In genomic region chr14:69280746-69281291, GRCh38 we compare ENCODE assay signal across 26 cellular contexts. TPM values are rescaled to one million over a fixed set of nuclear protein-coding genes. Genes with fewer than 3 reads are reported as not detected.
"Had no signal": no experiment of that assay in that cellular context is flagged by ENCODE, and none has a peak within 500 bp of the region (broad histone marks: within the 10 kb centered on the region; RNA-seq: fewer than 3 reads in every experiment).

No MANE protein-coding gene starts in this region.

- FAIRE-seq: endothelial cell of umbilical vein, islet of Langerhans had no signal

- H3K4me1 ChIP-seq: colonic mucosa, foreskin keratinocyte, gastroesophageal sphincter, prostate gland, sigmoid colon, stomach, thyroid gland had no signal

- H3K9me3 Mint-ChIP-seq: dendritic cell treated with granulocyte-macrophage colony-stimulating factor and Interleukin-4, amounts not matched to agents 40 ng/mL and 50 ng/mL, for 4 days; stimulated activated effector memory CD8-positive, alpha-beta T cell treated with anti-CD3 and anti-CD28 coated beads, Interleukin-12 subunit alpha, Interleukin-12 subunit beta, amount 100 ng/mL, for 72 hours had no signal

- ATAC-seq: foreskin keratinocyte; gastroesophageal sphincter; left colon; naive thymus-derived CD4-positive, alpha-beta T cell; stimulated activated effector memory CD8-positive, alpha-beta T cell treated with anti-CD3 and anti-CD28 coated beads, Interleukin-12 subunit alpha, Interleukin-12 subunit beta, amount 100 ng/mL, for 72 hours had no signal

- H3K4me1 Mint-ChIP-seq: naive thymus-derived CD4-positive, alpha-beta T cell; nephron; stimulated activated effector memory CD8-positive, alpha-beta T cell treated with anti-CD3 and anti-CD28 coated beads, Interleukin-12 subunit alpha, Interleukin-12 subunit beta, amount 100 ng/mL, for 72 hours had no signal

- H3K9me3 ChIP-seq: colonic mucosa, esophagus muscularis mucosa, gastroesophageal sphincter, heart left ventricle, prostate gland, sigmoid colon, stomach, thyroid gland had no signal

- H3K36me3 ChIP-seq: colonic mucosa, esophagus muscularis mucosa, gastroesophageal sphincter, heart left ventricle, prostate gland, sigmoid colon, stomach, thyroid gland had no signal

- H3K36me3 Mint-ChIP-seq: naive thymus-derived CD4-positive, alpha-beta T cell; stimulated activated effector memory CD8-positive, alpha-beta T cell treated with anti-CD3 and anti-CD28 coated beads, Interleukin-12 subunit alpha, Interleukin-12 subunit beta, amount 100 ng/mL, for 72 hours had no signal

- H3K27ac ChIP-seq: colonic mucosa, esophagus muscularis mucosa, foreskin keratinocyte, gastroesophageal sphincter, prostate gland, sigmoid colon, stomach, thyroid gland had no signal

- DNase-seq: colonic mucosa; effector CD8-positive, alpha-beta T cell; foreskin keratinocyte; hippocampal formation; kidney glomerular epithelial cell; left colon; mesenchymal stem cell; midbrain; naive thymus-derived CD4-positive, alpha-beta T cell; right cardiac atrium; sigmoid colon; stimulated activated CD4-positive, alpha-beta T cell treated with anti-CD3 and anti-CD28 coated beads, Interleukin-4, amount 100 ng/mL, for 24 hours; stimulated activated naive CD4-positive, alpha-beta T cell treated with Interleukin-2 at 50 U/mL for 16 hours; stomach; trophoblast cell had no signal

- H3K4me3 Mint-ChIP-seq: dendritic cell treated with granulocyte-macrophage colony-stimulating factor and Interleukin-4, amounts not matched to agents 40 ng/mL and 50 ng/mL, for 4 days; naive thymus-derived CD4-positive, alpha-beta T cell; nephron; stimulated activated effector memory CD8-positive, alpha-beta T cell treated with anti-CD3 and anti-CD28 coated beads, Interleukin-12 subunit alpha, Interleukin-12 subunit beta, amount 100 ng/mL, for 72 hours had no signal

- H3K27ac Mint-ChIP-seq: dendritic cell treated with granulocyte-macrophage colony-stimulating factor and Interleukin-4, amounts not matched to agents 40 ng/mL and 50 ng/mL, for 4 days; naive thymus-derived CD4-positive, alpha-beta T cell; nephron; stimulated activated effector memory CD8-positive, alpha-beta T cell treated with anti-CD3 and anti-CD28 coated beads, Interleukin-12 subunit alpha, Interleukin-12 subunit beta, amount 100 ng/mL, for 72 hours had no signal

- H3K4me3 ChIP-seq: colonic mucosa, esophagus muscularis mucosa, gastroesophageal sphincter, heart left ventricle, prostate gland, sigmoid colon, stomach, thyroid gland had no signal

- H3K27me3 ChIP-seq: colonic mucosa, esophagus muscularis mucosa, gastroesophageal sphincter, heart left ventricle, sigmoid colon, stomach, thyroid gland had no signal

RNA-seq across cellular contexts. Expression of gene GALNT16, which starts 20.9 kb away (rescaled TPM):
- total RNA-seq: foreskin keratinocyte, lung microvascular endothelial cell had no signal
- polyA plus RNA-seq: foreskin keratinocyte; naive thymus-derived CD4-positive, alpha-beta T cell had no signal
